Comparison of ENCODE assay signal across 12 cellular contexts in the genomic region with DNA sequence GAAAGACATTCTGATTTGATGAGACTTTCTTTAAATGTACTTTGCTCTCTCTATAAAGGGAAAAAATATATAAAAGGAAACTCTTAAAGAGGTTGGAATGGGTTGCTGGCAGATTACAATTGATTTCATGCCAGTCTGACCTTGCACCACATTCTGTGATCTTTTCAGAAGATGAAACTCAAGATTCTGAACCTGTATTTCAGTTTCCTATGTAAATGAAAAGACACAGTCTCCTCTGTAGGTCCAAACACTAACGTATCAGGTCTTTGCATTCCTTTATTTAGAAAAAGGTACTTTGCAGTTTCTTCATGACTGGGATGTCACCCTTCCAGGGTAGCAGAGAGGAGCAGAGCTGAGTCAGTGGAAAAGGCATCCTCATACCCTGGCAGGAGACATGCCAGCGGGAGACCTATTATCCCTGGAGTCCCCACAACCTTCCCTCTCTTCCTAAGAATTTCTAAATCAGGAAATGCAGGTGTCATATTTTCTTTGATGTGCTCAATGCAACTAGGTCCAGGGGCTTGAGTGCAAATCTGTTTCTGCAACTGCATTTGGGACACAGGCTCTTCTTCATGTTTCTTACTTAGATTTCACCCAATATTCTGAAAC.
DNase-seq lines count a peak whose midpoint lies in the region; ATAC-seq and TF ChIP-seq lines count a peak whose summit lies in the region.
"Had no signal": no experiment of that assay in that cellular context is flagged by ENCODE, and none has a peak within 500 bp of the region (broad histone marks: within the 10 kb centered on the region; RNA-seq: fewer than 3 reads in every experiment).

No MANE protein-coding gene starts in this region.

- peaks cover 42% of the 10 kb centered on the region for H3K4me1 Mint-ChIP-seq in endodermal cell

- H3K36me3 Mint-ChIP-seq in endodermal cell (ENCODE audit: low read depth), result peaks cover 7% of the 10 kb centered on the region

- H3K9ac ChIP-seq in ES-I3 (ENCODE audit: low read depth, low read length) (0 out of 2 replicates have a peak overlapping the region, but pooled peaks have one; percentile 2), endodermal cell (ENCODE audit: extremely low read depth, low read length, poor library complexity, severe bottlenecking) (no peak overlapping the region)
- H3K9ac ChIP-seq: BLaER1 treated with 17β-estradiol and CSF1 and Interleukin-3, amounts not matched to agents 10 nM and 100 nM had no signal

- peak; percentile 67 for DNase-seq in endodermal cell
- no peak for DNase-seq in hippocampal formation (lab: John Stamatoyannopoulos, UW)
- no peak for DNase-seq in osteoblast (ENCODE audit: insufficient read length, low spot score, missing footprints)
- DNase-seq: activated B cell treated with CpG ODN at 0.5 μM for 24 hours; stimulated activated CD4-positive, alpha-beta T cell treated with anti-CD3 and anti-CD28 coated beads, Interleukin-4, amount 100 ng/mL, for 4 hours; testis had no signal

- H3K4me2 ChIP-seq in osteoblast (ENCODE audit: insufficient read depth, low read length), result no peak overlapping the region

- H2AFZ ChIP-seq in osteoblast (ENCODE audit: low read length), result no peak overlapping the region

- H3K79me2 ChIP-seq in osteoblast (ENCODE audit: insufficient read depth, low read length), result no peaks in the 10 kb centered on the region

- H3K27ac ChIP-seq in endodermal cell (ENCODE audit: low read depth, low read length), result no peak overlapping the region
- no peak overlapping the region for H3K27ac ChIP-seq in osteoblast (ENCODE audit: low read depth, low read length)
- H3K27ac ChIP-seq: testis had no signal

- WGBS in endodermal cell (ENCODE audit: insufficient coverage in 1 of 2, insufficient read length in 1 of 2), 2 experiments, result 62 to 67% methylated on average over 1 to 2 of the region's 2 CpGs

- peak overlapping the region; percentile 87 for H3K27ac Mint-ChIP-seq in endodermal cell
- H3K27ac Mint-ChIP-seq: activated B cell treated with CpG ODN at 0.5 μM for 24 hours had no signal

- H3K4me3 ChIP-seq in endodermal cell (ENCODE audit: low read length) (no peak overlapping the region), osteoblast (ENCODE audit: insufficient read depth, low read length) (no peak overlapping the region)
- H3K4me3 ChIP-seq: BLaER1 treated with 17β-estradiol and CSF1 and Interleukin-3, amounts not matched to agents 10 nM and 100 nM; testis had no signal

- H4K20me1 ChIP-seq in osteoblast (ENCODE audit: insufficient read depth, low read length), result no peaks in the 10 kb centered on the region
- H4K20me1 ChIP-seq: BLaER1 treated with 17β-estradiol and CSF1 and Interleukin-3, amounts not matched to agents 10 nM and 100 nM had no signal

- no peaks in the 10 kb centered on the region for H3K9me3 Mint-ChIP-seq in endodermal cell
- H3K9me3 Mint-ChIP-seq: activated B cell treated with CpG ODN at 0.5 μM for 24 hours had no signal

- H3K4me1 ChIP-seq in ES-I3 (ENCODE audit: insufficient read depth, low read length), result peaks cover 52% of the 10 kb centered on the region
- no peaks in the 10 kb centered on the region for H3K4me1 ChIP-seq in endodermal cell (ENCODE audit: control insufficient read depth, insufficient read depth, low read length)
- H3K4me1 ChIP-seq in osteoblast (ENCODE audit: insufficient read depth, low read length), result no peaks in the 10 kb centered on the region
- H3K4me1 ChIP-seq: testis had no signal

- TF ChIP-seq CTCF in endodermal cell (conservative IDR thresholded peaks at IDR 0.05) (no peak), osteoblast (IDR thresholded peaks at IDR 0.05; ENCODE audit: extremely low read depth, low read depth, low read length) (no peak)

- ATAC-seq in GM21360 (IDR thresholded peaks at IDR 0.05; ENCODE audit: unreplicated experiment), result peak; percentile 38
- peak; percentile 30 for ATAC-seq in HG03558 (IDR thresholded peaks at IDR 0.05; ENCODE audit: extremely low read depth, unreplicated experiment)
- no peak for ATAC-seq in GM21717 (IDR thresholded peaks at IDR 0.05; ENCODE audit: unreplicated experiment)
- no peak for ATAC-seq in GM18511 (IDR thresholded peaks at IDR 0.05; ENCODE audit: unreplicated experiment)

- H3K27me3 ChIP-seq in endodermal cell (ENCODE audit: control insufficient read depth, insufficient read depth, low read length, poor library complexity, severe bottlenecking), result no peaks in the 10 kb centered on the region
- peaks cover 2% of the 10 kb centered on the region for H3K27me3 ChIP-seq in osteoblast (ENCODE audit: insufficient read depth, low read length)
- H3K27me3 ChIP-seq: BLaER1 treated with 17β-estradiol and CSF1 and Interleukin-3, amounts not matched to agents 10 nM and 100 nM; testis had no signal

- H3K27me3 Mint-ChIP-seq in endodermal cell (ENCODE audit: insufficient read depth), result no peaks in the 10 kb centered on the region
- H3K27me3 Mint-ChIP-seq: activated B cell treated with CpG ODN at 0.5 μM for 24 hours had no signal

- no peak overlapping the region for H3K4me3 Mint-ChIP-seq in endodermal cell
- H3K4me3 Mint-ChIP-seq: activated B cell treated with CpG ODN at 0.5 μM for 24 hours had no signal

- H3K9me3 ChIP-seq in ES-I3 (ENCODE audit: control insufficient read depth, insufficient read depth, low read length) (no peaks in the 10 kb centered on the region), endodermal cell (ENCODE audit: control insufficient read depth, low read length) (no peaks in the 10 kb centered on the region), osteoblast (ENCODE audit: low read depth, low read length) (no peaks in the 10 kb centered on the region)
- H3K9me3 ChIP-seq: BLaER1 treated with 17β-estradiol and CSF1 and Interleukin-3, amounts not matched to agents 10 nM and 100 nM; testis had no signal

- H3K36me3 ChIP-seq in ES-I3 (ENCODE audit: insufficient read depth, low read length), result no peaks in the 10 kb centered on the region
- peaks cover 16% of the 10 kb centered on the region for H3K36me3 ChIP-seq in endodermal cell (ENCODE audit: control insufficient read depth, insufficient read depth, low read length)
- no peaks in the 10 kb centered on the region for H3K36me3 ChIP-seq in osteoblast (ENCODE audit: insufficient read depth, low read length)
- H3K36me3 ChIP-seq: BLaER1 treated with 17β-estradiol and CSF1 and Interleukin-3, amounts not matched to agents 10 nM and 100 nM had no signal

Comparison
In these comparisons a context has a peak if more than half of its experiments do, and no peak if none do; other contexts are left out.
1. ATAC-seq: peak in GM21360 (single experiment) and HG03558 (single experiment); none in GM21717 (single experiment) and GM18511 (single experiment).